Comparison of ENCODE assay signal across 8 cellular contexts in the genomic region with DNA sequence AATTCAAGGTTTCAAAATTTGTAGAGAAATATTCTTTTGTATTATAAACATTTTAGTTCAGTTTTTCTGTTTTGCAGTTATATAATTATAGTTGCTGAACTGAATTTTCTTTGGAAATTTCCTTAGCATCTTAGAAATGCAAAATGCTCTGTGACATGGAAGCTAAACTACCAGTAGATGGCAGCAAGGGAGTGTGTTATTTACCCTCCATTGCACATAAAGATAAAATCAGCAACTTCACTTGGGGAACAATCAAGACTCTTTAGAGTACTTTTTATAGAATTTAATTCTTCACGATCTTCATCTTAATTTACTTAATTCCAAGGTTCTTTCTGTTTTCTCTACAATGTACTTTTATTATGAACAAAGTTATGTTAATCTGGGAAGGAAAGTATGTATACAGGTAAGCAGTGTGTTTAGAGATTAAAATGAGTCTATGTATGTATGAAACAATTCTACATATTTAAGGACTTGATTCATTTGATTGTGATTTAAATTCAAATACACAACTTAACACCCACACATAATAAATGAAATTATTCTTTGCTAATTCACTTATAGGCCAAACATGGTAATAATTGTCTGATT.
DNase-seq lines count a peak whose midpoint lies in the region; ATAC-seq and TF ChIP-seq lines count a peak whose summit lies in the region.

No MANE protein-coding gene starts in this region.

- H3K4me1 ChIP-seq in esophagus squamous epithelium (no peaks in the 10 kb centered on the region), parathyroid adenoma (no peaks in the 10 kb centered on the region)

- H3K27me3 ChIP-seq in esophagus squamous epithelium (no peaks in the 10 kb centered on the region), parathyroid adenoma (ENCODE audit: control insufficient read depth, insufficient read depth, low read length) (no peaks in the 10 kb centered on the region), MG63 (no peaks in the 10 kb centered on the region)

- H3K4me1 Mint-ChIP-seq in Calu3 (ENCODE audit: low read depth, unreplicated experiment): no peaks in the 10 kb centered on the region

- H2AFZ ChIP-seq in parathyroid adenoma: no peak overlapping the region

- BruUV-seq in Calu3 (replicated peaks; lab: Mats Ljungman, UMichigan): no TSS peak

- no peak overlapping the region for H3K27ac ChIP-seq in RWPE1
- H3K27ac ChIP-seq in esophagus squamous epithelium: no peak overlapping the region
- no peak overlapping the region for H3K27ac ChIP-seq in parathyroid adenoma

- H3K27me3 Mint-ChIP-seq in Calu3 (ENCODE audit: unreplicated experiment): no peaks in the 10 kb centered on the region

- H3K27ac Mint-ChIP-seq in Calu3 (ENCODE audit: unreplicated experiment): no peak overlapping the region

- CTCF ChIA-PET in Calu3 (lab: Charles Lee): interaction anchor here (1.3 kb wide), 1 partner anchor 403 kb away, joined by 3 read pairs; no protein-coding TSS in a partner anchor
- CTCF ChIA-PET in RWPE1 (lab: Yijun Ruan, JAX): interaction anchor here (0.7 to 1.0 kb wide), 3 partner anchors 11 to 855 kb away, joined by 3 to 4 read pairs (median 4); no protein-coding TSS in a partner anchor

- POLR2A ChIA-PET in RWPE1 (lab: Yijun Ruan, JAX; ENCODE audit: low non-redundant PET): no interaction called here

- no peaks in the 10 kb centered on the region for H3K36me3 ChIP-seq in esophagus squamous epithelium
- H3K36me3 ChIP-seq in parathyroid adenoma (ENCODE audit: control insufficient read depth, insufficient read depth, low read length): no peaks in the 10 kb centered on the region
- no peaks in the 10 kb centered on the region for H3K36me3 ChIP-seq in MG63

- no peaks in the 10 kb centered on the region for H3K79me2 ChIP-seq in parathyroid adenoma

- intact Hi-C loops in Calu3 (cut with micrococcal nuclease; ENCODE audit: unreplicated experiment) (loop anchor here (1.0 to 10.0 kb wide), 5 partner anchors 130 to 895 kb away; no protein-coding TSS in a partner anchor), esophagus squamous epithelium (cut with DNase I) (no loop called here)

- WGBS in esophagus squamous epithelium, 2 donors: 0% methylated on average over 1 of the region's 1 CpG

- H3K9ac ChIP-seq in parathyroid adenoma: no peak overlapping the region

- ATAC-seq in GM21360 (IDR thresholded peaks at IDR 0.05; ENCODE audit: unreplicated experiment) (peak; percentile 72), HG03460 (IDR thresholded peaks at IDR 0.05; ENCODE audit: unreplicated experiment) (no peak)

- H3K4me3 Mint-ChIP-seq in Calu3 (ENCODE audit: low read depth, unreplicated experiment): no peak overlapping the region

- H3K4me3 ChIP-seq in esophagus squamous epithelium (no peak overlapping the region), parathyroid adenoma (ENCODE audit: low read depth, low read length) (no peak overlapping the region), MG63 (no peak overlapping the region)

- no peaks in the 10 kb centered on the region for H3K36me3 Mint-ChIP-seq in Calu3 (ENCODE audit: insufficient read depth, unreplicated experiment)

- no peaks in the 10 kb centered on the region for H3K9me3 Mint-ChIP-seq in Calu3 (ENCODE audit: low read depth, unreplicated experiment)

- DNase-seq in Calu3: peak; percentile 30
- peak; percentile 35 for DNase-seq in RWPE1 (ENCODE audit: low spot score)
- DNase-seq in esophagus squamous epithelium (lab: John Stamatoyannopoulos, UW): no peak
- DNase-seq in MG63: no peak

- TF ChIP-seq POLR2A in esophagus squamous epithelium (IDR thresholded peaks at IDR 0.05): no peak

- no peak overlapping the region for H3K4me2 ChIP-seq in parathyroid adenoma (ENCODE audit: low read length)

- peak; percentile 65 for TF ChIP-seq CTCF in Calu3 (IDR thresholded peaks at IDR 0.05; ENCODE audit: unreplicated experiment)
- TF ChIP-seq CTCF in LNCAP (IDR thresholded peaks at IDR 0.05): peak; percentile 81
- TF ChIP-seq CTCF in RWPE1 (conservative IDR thresholded peaks at IDR 0.05; ENCODE audit: low read depth): peak; percentile 78
- peak in 5 of 6 experiments; percentile 41 to 69 (median 54) for TF ChIP-seq CTCF in esophagus squamous epithelium (IDR thresholded peaks at IDR 0.05)
- peak; percentile 69 for TF ChIP-seq CTCF in parathyroid adenoma (IDR thresholded peaks at IDR 0.05)

- H3K9me3 ChIP-seq in esophagus squamous epithelium (no peaks in the 10 kb centered on the region), parathyroid adenoma (ENCODE audit: control insufficient read depth, low read length) (no peaks in the 10 kb centered on the region), MG63 (no peaks in the 10 kb centered on the region)

Comparison
In these comparisons a context has a peak if more than half of its experiments do, and no peak if none do; other contexts are left out.
1. DNase-seq: peak in Calu3 (single experiment) and RWPE1 (single experiment); none in esophagus squamous epithelium (single experiment) and MG63 (single experiment).
2. Peak in every context shown above with its lines, with median percentiles within 50 percentile points of each other: CTCF ChIP-seq.